17 cellular contexts compared by ENCODE assay signal in genomic region chr17:32259596-32259995, GRCh38. TPM values are rescaled to one million over a fixed set of nuclear protein-coding genes. Genes with fewer than 3 reads are reported as not detected.
DNase-seq lines count a peak whose midpoint lies in the region; ATAC-seq and TF ChIP-seq lines count a peak whose summit lies in the region.
"Had no signal": no experiment of that assay in that cellular context is flagged by ENCODE, and none has a peak within 500 bp of the region (broad histone marks: within the 10 kb centered on the region; RNA-seq: fewer than 3 reads in every experiment).

No MANE protein-coding gene starts in this region.

- peaks cover 2% of the 10 kb centered on the region for H3K36me3 Mint-ChIP-seq in neural progenitor cell

- H3K79me2 ChIP-seq in neural progenitor cell (ENCODE audit: low read depth), result no peaks in the 10 kb centered on the region

- peaks cover 21% of the 10 kb centered on the region for H3F3A ChIP-seq in neural progenitor cell (ENCODE audit: low read depth)

- peak overlapping the region; percentile 60 for H3K4me3 Mint-ChIP-seq in neural progenitor cell
- H3K4me3 Mint-ChIP-seq: activated T-helper 17 cell treated with anti-CD3 and anti-CD28 coated beads, Interleukin-2, amount 50 U/mL, for 72 hours had no signal

- H3K4me2 ChIP-seq in neural progenitor cell, result no peak overlapping the region
- H3K4me2 ChIP-seq: KMS-11 had no signal

- H4K20me1 ChIP-seq in neural progenitor cell (ENCODE audit: low read depth), result no peaks in the 10 kb centered on the region

- H3K4me1 Mint-ChIP-seq in neural progenitor cell, result peaks cover 65% of the 10 kb centered on the region
- H3K4me1 Mint-ChIP-seq: activated T-helper 17 cell treated with anti-CD3 and anti-CD28 coated beads, Interleukin-2, amount 50 U/mL, for 72 hours had no signal

- peak; percentile 82 for DNase-seq in AG20443 (ENCODE audit: low spot score)
- DNase-seq in RPMI7951 (ENCODE audit: low read depth), result peak; percentile 70
- peak; percentile 35 for DNase-seq in fibroblast of gingiva (ENCODE audit: low read depth)
- no peak for DNase-seq in neural progenitor cell (ENCODE audit: low spot score)
- DNase-seq in activated T-cell treated with anti-CD3 and anti-CD28 coated beads, Interleukin-2, amount 50 U/mL, for 48 hours, result no peak
- no peak for DNase-seq in coronary artery (ENCODE audit: low spot score)
- no peak for DNase-seq in NCI-H1436 treated with DMSO at 0.1 percent for 48 hours (lab: John Stamatoyannopoulos, UW)
- DNase-seq: DND-41, mammary epithelial cell, NCI-H187 treated with DMSO at 0.1 percent for 48 hours, NCI-H774, tibial artery had no signal

- H3K27me3 ChIP-seq in neural progenitor cell, result peaks cover 14% of the 10 kb centered on the region

- peak overlapping the region; percentile 94 for H3K27ac Mint-ChIP-seq in neural progenitor cell
- H3K27ac Mint-ChIP-seq: activated T-helper 17 cell treated with anti-CD3 and anti-CD28 coated beads, Interleukin-2, amount 50 U/mL, for 72 hours had no signal

- H3K27me3 Mint-ChIP-seq in neural progenitor cell (ENCODE audit: insufficient read depth, low read depth), result peaks cover 32% of the 10 kb centered on the region

- H3K27ac ChIP-seq in neural progenitor cell (no peak overlapping the region), coronary artery (no peak overlapping the region)
- H3K27ac ChIP-seq: cardiac muscle cell, KMS-11, tibial artery had no signal

- no peak overlapping the region for H3K9ac ChIP-seq in neural progenitor cell
- H3K9ac ChIP-seq: KMS-11 had no signal

- H3K4me3 ChIP-seq in neural progenitor cell (no peak overlapping the region), coronary artery (no peak overlapping the region)
- H3K4me3 ChIP-seq: cardiac muscle cell, tibial artery had no signal

- H3K9me3 Mint-ChIP-seq in neural progenitor cell, result no peaks in the 10 kb centered on the region
- H3K9me3 Mint-ChIP-seq: activated T-helper 17 cell treated with anti-CD3 and anti-CD28 coated beads, Interleukin-2, amount 50 U/mL, for 72 hours had no signal

- H3K9me3 ChIP-seq in neural progenitor cell (ENCODE audit: low read depth), result no peaks in the 10 kb centered on the region
- H3K9me3 ChIP-seq: tibial artery had no signal

- ATAC-seq in HG03521 (IDR thresholded peaks at IDR 0.05; ENCODE audit: unreplicated experiment), result no peak
- ATAC-seq: activated T-helper 17 cell treated with anti-CD3 and anti-CD28 coated beads, Interleukin-2, amount 50 U/mL, for 72 hours; Right ventricle myocardium inferior had no signal

- no peaks in the 10 kb centered on the region for H3K36me3 ChIP-seq in neural progenitor cell
- H3K36me3 ChIP-seq: cardiac muscle cell, tibial artery had no signal

- H3K4me1 ChIP-seq in neural progenitor cell, result peaks cover 22% of the 10 kb centered on the region

- no peak overlapping the region for H2AFZ ChIP-seq in neural progenitor cell (replicated peaks)

- TF ChIP-seq CTCF in neural progenitor cell (IDR thresholded peaks at IDR 0.05) (no peak), coronary artery (IDR thresholded peaks at IDR 0.05) (no peak)

RNA-seq across cellular contexts. Expression of gene RHBDL3, which starts 6.0 kb away (rescaled TPM):
- 0.24 and 0.29 TPM in 2 replicates for total RNA-seq in RPMI7951 (2014; rRNA removed; shearing (Covaris generic))
- 2.5 and 3.7 TPM in 2 replicates for total RNA-seq in neural progenitor cell (ENCODE audit: low replicate concordance)
- total RNA-seq: mammary epithelial cell had no signal

Comparison
In these comparisons a context has a peak if more than half of its experiments do, and no peak if none do; other contexts are left out.
1. DNase-seq: peak in AG20443 (single experiment), RPMI7951 (single experiment) and fibroblast of gingiva (single experiment); none in neural progenitor cell (single experiment), activated T-cell treated with anti-CD3 and anti-CD28 coated beads, Interleukin-2, amount 50 U/mL, for 48 hours (0 of 2), coronary artery (single experiment) and NCI-H1436 treated with DMSO at 0.1 percent for 48 hours (single experiment).